ENCODE assay signal across 8 cellular contexts in the genomic region with DNA sequence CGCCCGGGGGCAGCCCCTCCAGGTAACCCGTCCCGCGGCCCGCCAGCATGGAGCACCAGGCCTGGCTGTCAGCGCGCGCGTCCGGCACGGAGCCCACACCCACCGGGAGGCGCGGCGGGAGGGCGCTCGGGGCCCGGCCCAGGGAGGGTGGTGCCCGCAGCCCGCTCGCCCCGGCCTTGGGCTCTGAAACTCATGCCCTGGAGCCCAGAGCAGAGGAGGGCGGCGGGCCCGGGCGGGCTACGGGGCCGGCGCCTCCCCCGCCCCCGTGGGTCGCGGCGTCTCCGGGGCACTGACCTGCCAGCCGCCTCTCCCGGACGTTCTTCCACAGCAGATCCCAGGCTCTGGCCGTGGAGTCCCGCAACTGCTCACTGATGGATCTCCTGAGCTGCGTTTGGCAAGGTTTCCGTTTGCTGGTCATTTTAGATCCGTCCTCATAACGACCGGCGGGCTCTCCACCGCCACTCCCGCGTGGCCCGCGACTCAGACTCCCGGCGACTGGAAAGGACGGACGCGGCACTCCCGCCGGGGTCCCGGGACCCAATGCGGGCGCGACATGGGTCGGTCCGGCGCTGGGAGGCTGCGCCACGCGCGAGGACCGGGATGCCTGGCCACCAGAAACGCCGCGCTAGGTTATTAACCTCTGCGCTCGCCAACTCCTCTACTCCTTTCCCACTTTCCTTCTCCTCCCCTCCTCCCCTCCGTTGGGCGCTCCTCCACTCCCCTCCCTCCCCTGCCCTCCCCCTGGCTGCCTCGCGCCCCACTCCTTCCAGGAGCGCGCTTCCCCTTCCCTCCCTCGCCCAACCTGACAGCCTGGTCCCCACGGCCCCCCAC.
DNase-seq lines count a peak whose midpoint lies in the region; ATAC-seq and TF ChIP-seq lines count a peak whose summit lies in the region.

No MANE protein-coding gene starts in this region.

- no peaks in the 10 kb centered on the region for H3K27me3 Mint-ChIP-seq in MCF 10A (ENCODE audit: insufficient read depth, unreplicated experiment)

- H3K9me3 ChIP-seq in breast epithelium (no peaks in the 10 kb centered on the region), right lobe of liver (no peaks in the 10 kb centered on the region), suprapubic skin (no peaks in the 10 kb centered on the region)

- H3K4me3 Mint-ChIP-seq in MCF 10A (ENCODE audit: unreplicated experiment): no peak overlapping the region

- intact Hi-C loops in breast epithelium (cut with DNase I; ENCODE audit: low total_unique reads): no loop called here
- intact Hi-C loops in MCF 10A (cut with micrococcal nuclease): no loop called here
- intact Hi-C loops in right lobe of liver (cut with DNase I): no loop called here

- no peaks in the 10 kb centered on the region for H3K9me3 Mint-ChIP-seq in MCF 10A (ENCODE audit: unreplicated experiment)

- H3K36me3 ChIP-seq in breast epithelium (no peaks in the 10 kb centered on the region), right lobe of liver (no peaks in the 10 kb centered on the region), suprapubic skin (no peaks in the 10 kb centered on the region)

- DNase-seq in breast epithelium (ENCODE audit: low spot score in 2 of 2) (peak in 1 of 2 donors; percentile 61), MCF 10A (ENCODE audit: unreplicated experiment) (no peak), coronary artery (ENCODE audit: low spot score) (peak; percentile 85), right lobe of liver (peak in 2 of 3 donors; percentile 40 to 60), suprapubic skin (ENCODE audit: low spot score in 2 of 2) (peak in 1 of 2 donors; percentile 79), HuH-7 (ENCODE audit: low spot score) (no peak), NCI-H2171 (lab: John Stamatoyannopoulos, UW) (no peak), NCI-H1105 treated with DMSO at 0.1 percent for 48 hours (lab: John Stamatoyannopoulos, UW) (no peak)

- BruUV-seq in MCF 10A (replicated peaks; lab: Mats Ljungman, UMichigan): no TSS peak

- CTCF ChIA-PET in MCF 10A (lab: Yijun Ruan, JAX): interaction anchor here (1.7 kb wide), 1 partner anchor 29 kb away, joined by 3 read pairs; no protein-coding TSS in a partner anchor

- no peaks in the 10 kb centered on the region for H3K4me1 Mint-ChIP-seq in MCF 10A (ENCODE audit: insufficient read depth, unreplicated experiment)

- no peak overlapping the region for H3K27ac Mint-ChIP-seq in MCF 10A (ENCODE audit: low read depth, unreplicated experiment)

- no peak for TF ChIP-seq CTCF in breast epithelium (IDR thresholded peaks at IDR 0.05)
- no peak for TF ChIP-seq CTCF in MCF 10A (IDR thresholded peaks at IDR 0.05; ENCODE audit: unreplicated experiment)
- no peak for TF ChIP-seq CTCF in coronary artery (IDR thresholded peaks at IDR 0.05)
- TF ChIP-seq CTCF in right lobe of liver (IDR thresholded peaks at IDR 0.05): no peak
- TF ChIP-seq CTCF in suprapubic skin (IDR thresholded peaks at IDR 0.05): no peak

- ATAC-seq in right lobe of liver: peak; percentile 54 to 69 (median 58)

- 6% methylated on average over 12 of the region's 84 CpGs for WGBS in right lobe of liver (ENCODE audit: insufficient coverage, low coverage, low lambda C conversion rate, missing lambda C conversion rate)
- 1% methylated on average over 41 of the region's 84 CpGs for WGBS in suprapubic skin

- no peak for TF ChIP-seq EP300 in suprapubic skin (IDR thresholded peaks at IDR 0.05)

- H3K27me3 ChIP-seq in breast epithelium (no peaks in the 10 kb centered on the region), right lobe of liver (no peaks in the 10 kb centered on the region), suprapubic skin (peaks cover 5% of the 10 kb centered on the region)

- no peaks in the 10 kb centered on the region for H3K36me3 Mint-ChIP-seq in MCF 10A (ENCODE audit: insufficient read depth, unreplicated experiment)

- peak overlapping the region; percentile 78 to 90 for H3K27ac ChIP-seq in breast epithelium
- peak overlapping the region; percentile 93 to 95 for H3K27ac ChIP-seq in coronary artery
- peak overlapping the region; percentile 54 to 78 (median 64) for H3K27ac ChIP-seq in right lobe of liver
- peak overlapping the region; percentile 89 for H3K27ac ChIP-seq in suprapubic skin

- POLR2A ChIA-PET in MCF 10A (lab: Yijun Ruan, JAX): no interaction called here

- peak; percentile 10 for TF ChIP-seq POLR2A in breast epithelium (IDR thresholded peaks at IDR 0.05)
- no peak for TF ChIP-seq POLR2A in right lobe of liver (IDR thresholded peaks at IDR 0.05)
- TF ChIP-seq POLR2A in suprapubic skin (IDR thresholded peaks at IDR 0.05): peak in 1 of 2 donors; percentile 43

- H3K4me1 ChIP-seq in breast epithelium (no peaks in the 10 kb centered on the region), right lobe of liver (peaks cover 0 to 5% (median 0%) of the 10 kb centered on the region in 4 donors), suprapubic skin (peaks cover 12% of the 10 kb centered on the region)

- H3K4me3 ChIP-seq in breast epithelium (peak overlapping the region; percentile 67 to 95 (median 76)), coronary artery (peak overlapping the region; percentile 77), right lobe of liver (peak overlapping the region; percentile 47 to 51 (median 48)), suprapubic skin (peak overlapping the region; percentile 80)

Comparison
In these comparisons a context has a peak if more than half of its experiments do, and no peak if none do; other contexts are left out.
1. DNase-seq: peak in coronary artery (single experiment) and right lobe of liver (2 of 3); none in MCF 10A (single experiment), HuH-7 (single experiment), NCI-H2171 (single experiment) and NCI-H1105 treated with DMSO at 0.1 percent for 48 hours (single experiment).
2. Peak in every context shown above with its lines, with median percentiles within 50 percentile points of each other: H3K27ac ChIP-seq and H3K4me3 ChIP-seq.